9 cellular contexts compared by ENCODE assay signal in genomic region chr10:70404906-70405824, GRCh38. TPM values are rescaled to one million over a fixed set of nuclear protein-coding genes. Genes with fewer than 3 reads are reported as not detected.
DNase-seq lines count a peak whose midpoint lies in the region; ATAC-seq, FAIRE-seq and TF ChIP-seq lines count a peak whose summit lies in the region.
"Had no signal": no experiment of that assay in that cellular context is flagged by ENCODE, and none has a peak within 500 bp of the region (broad histone marks: within the 10 kb centered on the region; RNA-seq: fewer than 3 reads in every experiment).

No MANE protein-coding gene starts in this region.

- peak overlapping the region; percentile 98 for H3K4me3 Mint-ChIP-seq in astrocyte (ENCODE audit: unreplicated experiment)

- H3K9me3 ChIP-seq in astrocyte (ENCODE audit: insufficient read depth, low read depth, low read length) (no peaks in the 10 kb centered on the region), right atrium auricular region (no peaks in the 10 kb centered on the region)

- peaks cover 27% of the 10 kb centered on the region for H3K4me1 Mint-ChIP-seq in astrocyte (ENCODE audit: low read depth, unreplicated experiment)

- intact Hi-C loops in posterior vena cava (cut with DNase I), result no loop called here

- H3K36me3 ChIP-seq in astrocyte (ENCODE audit: insufficient read depth, low read length) (no peaks in the 10 kb centered on the region), right atrium auricular region (no peaks in the 10 kb centered on the region)

- peaks cover 44% of the 10 kb centered on the region for H4K20me1 ChIP-seq in astrocyte (ENCODE audit: insufficient read depth, low read length)

- H3K36me3 Mint-ChIP-seq in astrocyte (ENCODE audit: low read depth, unreplicated experiment), result peaks cover 7% of the 10 kb centered on the region

- no peak overlapping the region for H2AFZ ChIP-seq in astrocyte (ENCODE audit: low read depth, low read length)

- DNase-seq in G401 (ENCODE audit: low spot score), result peak; percentile 78
- DNase-seq in RPMI7951 (ENCODE audit: low read depth), result peak; percentile 92
- peak; percentile 97 for DNase-seq in astrocyte (ENCODE audit: low read depth)
- DNase-seq in right atrium auricular region (ENCODE audit: low spot score), result peak; percentile 94
- DNase-seq in posterior vena cava (ENCODE audit: low spot score), result peak; percentile 90
- DNase-seq in NCI-H2029 treated with DMSO at 0.1 percent for 48 hours (lab: John Stamatoyannopoulos, UW), result no peak

- ATAC-seq in HG02623 (IDR thresholded peaks at IDR 0.05; ENCODE audit: unreplicated experiment) (peak; percentile 30), GM19023 (IDR thresholded peaks at IDR 0.05; ENCODE audit: unreplicated experiment) (no peak)

- H3K27me3 Mint-ChIP-seq in astrocyte (ENCODE audit: low read depth, unreplicated experiment), result no peaks in the 10 kb centered on the region

- no peak for TF ChIP-seq CTCF in astrocyte (IDR thresholded peaks at IDR 0.05; ENCODE audit: insufficient read depth, low read depth, low read length)
- no peak for TF ChIP-seq CTCF in right atrium auricular region (IDR thresholded peaks at IDR 0.05)

- peak overlapping the region; percentile 92 for H3K9ac ChIP-seq in astrocyte (ENCODE audit: low read length)

- H3K27ac Mint-ChIP-seq in astrocyte (ENCODE audit: unreplicated experiment), result peak overlapping the region; percentile 91

- H3K79me2 ChIP-seq in astrocyte (ENCODE audit: insufficient read depth, low read length), result peaks cover 51% of the 10 kb centered on the region

- H3K4me3 ChIP-seq in astrocyte (ENCODE audit: insufficient read depth, low read depth, low read length) (peak overlapping the region; percentile 81), right atrium auricular region (peak overlapping the region; percentile 86 to 95)

- in situ Hi-C loops in G401 (cut with HindIII; ENCODE audit: low sequenced_read_pairs), result no loop called here

- H3K4me2 ChIP-seq in astrocyte (ENCODE audit: low read length), result peak overlapping the region; percentile 96

- no peak for FAIRE-seq in astrocyte (lab: Jason Lieb, UNC)

- H3K27me3 ChIP-seq in astrocyte (ENCODE audit: insufficient read depth, low read length), result no peaks in the 10 kb centered on the region
- no peaks in the 10 kb centered on the region for H3K27me3 ChIP-seq in right atrium auricular region

- H3K9me3 Mint-ChIP-seq in astrocyte (ENCODE audit: unreplicated experiment), result peaks cover 2% of the 10 kb centered on the region

- H3K27ac ChIP-seq in astrocyte (ENCODE audit: low read depth, low read length) (peak overlapping the region; percentile 75), right atrium auricular region (peak overlapping the region; percentile 97 to 98)

- H3K4me1 ChIP-seq in astrocyte (ENCODE audit: insufficient read depth, low read length), result peaks cover 19% of the 10 kb centered on the region
- peaks cover 0 to 42% of the 10 kb centered on the region in 2 donors for H3K4me1 ChIP-seq in right atrium auricular region

RNA-seq across cellular contexts. Expression of gene EIF4EBP2, which starts 1.2 kb away (rescaled TPM):
- total RNA-seq in G401 (2014; rRNA removed; shearing (Covaris generic)), result 14.3 and 22.5 TPM in 2 replicates
- total RNA-seq in RPMI7951 (2014; rRNA removed; shearing (Covaris generic)), result 24.8 and 26.1 TPM in 2 replicates
- total RNA-seq in astrocyte (73.2 and 74.0 TPM in 2 replicates), right atrium auricular region (100 to 1,000 TPM in 1 of 2 donors, 10 to 100 TPM in 1; 90.0 to 116 TPM), posterior vena cava (10 to 100 TPM; 50.1 to 55.5 TPM)

RNA-seq across cellular contexts. Expression of gene LRRC20, which starts 22.7 kb away (rescaled TPM):
- 44.8 and 53.2 TPM in 2 replicates for total RNA-seq in G401 (2014; rRNA removed; shearing (Covaris generic))
- total RNA-seq in RPMI7951 (2014; rRNA removed; shearing (Covaris generic)), result 4.5 and 5.6 TPM in 2 replicates
- total RNA-seq in astrocyte, result 7.4 and 7.8 TPM in 2 replicates
- 10 to 100 TPM; 18.9 to 65.0 TPM for total RNA-seq in right atrium auricular region
- total RNA-seq in posterior vena cava, result 1 to 10 TPM; 3.1 to 3.9 TPM

RNA-seq across cellular contexts. Expression of gene NODAL, which starts 36.3 kb away (rescaled TPM):
- 2.8 TPM in 1 of 2 replicates, not detected in the other for total RNA-seq in G401 (2014; rRNA removed; shearing (Covaris generic))
- not detected in 2 replicates for total RNA-seq in RPMI7951 (2014; rRNA removed; shearing (Covaris generic))
- total RNA-seq in astrocyte, result 0.43 TPM in 1 of 2 replicates, not detected in the other
- not detected for total RNA-seq in right atrium auricular region
- total RNA-seq in posterior vena cava, result not detected
- total RNA-seq: pulmonary artery endothelial cell had no signal
